Comparison of ENCODE assay signal across 8 cellular contexts in genomic region chr17:19237389-19238166, GRCh38. TPM values are rescaled to one million over a fixed set of nuclear protein-coding genes. Genes with fewer than 3 reads are reported as not detected.
DNase-seq lines count a peak whose midpoint lies in the region; ATAC-seq and TF ChIP-seq lines count a peak whose summit lies in the region.

No MANE protein-coding gene starts in this region.

- H3K9me3 ChIP-seq in SK-N-SH, result no peaks in the 10 kb centered on the region

- 3% methylated on average over 25 of the region's 60 CpGs for WGBS in SK-N-SH (ENCODE audit: low lambda C conversion rate)
- 1 to 2% methylated on average over 27 to 32 of the region's 60 CpGs for WGBS in lower leg skin, 2 donors

- no peaks in the 10 kb centered on the region for H3K9me3 Mint-ChIP-seq in chondrocyte (ENCODE audit: low read depth)

- H3K36me3 Mint-ChIP-seq in chondrocyte (ENCODE audit: low read depth), result peaks cover 1% of the 10 kb centered on the region

- TF ChIP-seq RAD21 in SK-N-SH (IDR thresholded peaks at IDR 0.05; ENCODE audit: low read length), result no peak

- no peak for TF ChIP-seq POLR2A in lower leg skin (IDR thresholded peaks at IDR 0.05)

- H3K36me3 ChIP-seq in SK-N-SH (replicated peaks in 1 of 2; ENCODE audit: control insufficient read depth in 1 of 2, insufficient read depth in 2 of 2, low read length in 1 of 2), result peaks cover 0 to 4% of the 10 kb centered on the region in 2 experiments

- POLR2A ChIA-PET in SK-N-SH (lab: Yijun Ruan, JAX), result interaction anchor here (1.4 kb wide), 1 partner anchor 105 kb away, joined by 3 read pairs; no protein-coding TSS in a partner anchor

- H3K9ac ChIP-seq in SK-N-SH, result peak overlapping the region; percentile 80

- peak overlapping the region; percentile 86; the same call in 1 of the 2 replicates for H2AFZ ChIP-seq in SK-N-SH (ENCODE audit: low read depth)

- DNase-seq in NCI-H146 (lab: John Stamatoyannopoulos, UW), result peak; percentile 44
- DNase-seq in NCI-H146 treated with DMSO at 0.1 percent for 48 hours (lab: John Stamatoyannopoulos, UW; ENCODE audit: unreplicated experiment), result no peak
- peak; percentile 78 for DNase-seq in SK-N-SH
- DNase-seq in chondrocyte (ENCODE audit: low spot score), result no peak
- peak in 1 of 2 donors; percentile 89 for DNase-seq in lower leg skin (ENCODE audit: low spot score in 2 of 2)
- DNase-seq in stimulated activated CD8-positive, alpha-beta memory T cell treated with anti-CD3 and anti-CD28 coated beads, Interleukin-4, amount 100 ng/mL, for 48 hours, result peak; percentile 52
- DNase-seq in NK-92 (lab: John Stamatoyannopoulos, UW; ENCODE audit: unreplicated experiment), result no peak

- TF ChIP-seq EP300 in SK-N-SH (IDR thresholded peaks at IDR 0.05; ENCODE audit: borderline replicate concordance in 1 of 2, low read depth in 1 of 2, low read length in 1 of 2), result no peak

- H3K4me3 ChIP-seq in SK-N-SH (ENCODE audit: low read depth in 2 of 2, low read length in 1 of 2) (peak overlapping the region; percentile 96 to 99), lower leg skin (ENCODE audit: low read depth, poor library complexity, severe bottlenecking) (peak overlapping the region; percentile 96)

- H4K20me1 ChIP-seq in SK-N-SH (ENCODE audit: insufficient read depth), result peaks cover 33% of the 10 kb centered on the region

- H3K27me3 ChIP-seq in SK-N-SH (ENCODE audit: insufficient read depth), result no peaks in the 10 kb centered on the region

- H3K4me1 Mint-ChIP-seq in chondrocyte (ENCODE audit: low read depth), result peaks cover 7% of the 10 kb centered on the region

- H3K4me2 ChIP-seq in SK-N-SH, result peak overlapping the region; percentile 94

- H3K79me2 ChIP-seq in SK-N-SH (ENCODE audit: insufficient read depth), result peaks cover 52% of the 10 kb centered on the region

- peaks cover 4 to 15% of the 10 kb centered on the region in 2 experiments; a peak in 3 of 4 replicates for H3K4me1 ChIP-seq in SK-N-SH (ENCODE audit: control insufficient read depth in 1 of 2, insufficient read depth in 2 of 2, low read depth in 1 of 2, low read length in 1 of 2)

- ATAC-seq in HG02938 (IDR thresholded peaks at IDR 0.05; ENCODE audit: unreplicated experiment), result peak; percentile 58

- peak overlapping the region; percentile 86 for H3K4me3 Mint-ChIP-seq in chondrocyte (ENCODE audit: unreplicated experiment)

- H3K9me2 ChIP-seq in SK-N-SH, result no peaks in the 10 kb centered on the region

- CTCF ChIA-PET in SK-N-SH (lab: Yijun Ruan, JAX), result interaction anchor here (1.2 to 1.9 kb wide), 3 partner anchors 10 to 100 kb away, joined by 3 to 10 read pairs (median 3); no protein-coding TSS in a partner anchor

- H3F3A ChIP-seq in SK-N-SH (replicated peaks; ENCODE audit: insufficient read depth), result no peaks in the 10 kb centered on the region

- H3K27me3 Mint-ChIP-seq in chondrocyte (ENCODE audit: low read depth), result no peaks in the 10 kb centered on the region

- H3K27ac ChIP-seq in SK-N-SH (ENCODE audit: low read depth in 2 of 2, low read length in 1 of 2), result peak overlapping the region; percentile 54 to 83; a peak in 3 of 4 replicates

- H3K27ac Mint-ChIP-seq in chondrocyte (ENCODE audit: unreplicated experiment), result peak overlapping the region; percentile 59

- TF ChIP-seq CTCF in SK-N-SH (IDR thresholded peaks at IDR 0.05), result peak; percentile 25; the same call in 1 of the 2 replicates
- TF ChIP-seq CTCF in chondrocyte (IDR thresholded peaks at IDR 0.05), result peak; percentile 54
- TF ChIP-seq CTCF in lower leg skin (IDR thresholded peaks at IDR 0.05), result no peak

- intact Hi-C loops in lower leg skin (cut with DNase I; ENCODE audit: low total_unique reads), result no loop called here

TF ChIP-seq in SK-N-SH, 30 proteins besides CTCF, POLR2A, EP300 and RAD21:
- peak; percentile 56; the same call in 1 of the 2 replicates for TF ChIP-seq YY1 (IDR thresholded peaks at IDR 0.05; ENCODE audit: low read depth)
- TF ChIP-seq FOSL2 (IDR thresholded peaks at IDR 0.05; ENCODE audit: borderline replicate concordance, low read depth), result no peak
- TF ChIP-seq GATA2 (CRISPR knock-in tag; IDR thresholded peaks at IDR 0.05), result peak; percentile 8; the same call in 1 of the 2 replicates
- 0 out of 2 replicates have a peak, but pooled peaks have one; percentile 17 for TF ChIP-seq NRF1 (IDR thresholded peaks at IDR 0.05; ENCODE audit: low read depth, low read length)

RNA-seq across cellular contexts. Expression of gene EPN2, which starts 0.4 kb away (rescaled TPM):
- polyA plus RNA-seq in SK-N-SH (2012; rRNA removed), result 34.5 and 38.9 TPM in 2 replicates
- polyA plus RNA-seq in SK-N-SH (2012; cell fraction: cytosol; rRNA removed), result 22.2 and 27.3 TPM in 2 replicates
- 53.5 and 63.0 TPM in 2 replicates for polyA plus RNA-seq in SK-N-SH (2012; cell fraction: nucleus; rRNA removed)
- total RNA-seq in chondrocyte (29.0 to 39.7 TPM (median 37.8 TPM) in 3 replicates), lower leg skin (100 to 1,000 TPM in 2 of 4 donors, 10 to 100 TPM in 2; 69.4 to 251 (median 96.3) TPM)

Comparison
In these comparisons a context has a peak if more than half of its experiments do, and no peak if none do; other contexts are left out.
1. DNase-seq: peak in NCI-H146 (single experiment), SK-N-SH (single experiment) and stimulated activated CD8-positive, alpha-beta memory T cell treated with anti-CD3 and anti-CD28 coated beads, Interleukin-4, amount 100 ng/mL, for 48 hours (single experiment); none in NCI-H146 treated with DMSO at 0.1 percent for 48 hours (single experiment), chondrocyte (single experiment) and NK-92 (single experiment).
2. CTCF ChIP-seq: peak in SK-N-SH (single experiment) and chondrocyte (single experiment); none in lower leg skin (0 of 3).